ENCODE assay signal across 10 cellular contexts in genomic region chr2:43132523-43133301, GRCh38.
DNase-seq lines count a peak whose midpoint lies in the region; ATAC-seq and TF ChIP-seq lines count a peak whose summit lies in the region.
"Had no signal": no experiment of that assay in that cellular context is flagged by ENCODE, and none has a peak within 500 bp of the region (broad histone marks: within the 10 kb centered on the region; RNA-seq: fewer than 3 reads in every experiment).

No MANE protein-coding gene starts in this region.

- TF ChIP-seq CTCF in RWPE1 (conservative IDR thresholded peaks at IDR 0.05; ENCODE audit: low read depth) (no peak), gastrocnemius medialis (IDR thresholded peaks at IDR 0.05 in 4 of 5, conservative IDR thresholded peaks at IDR 0.05 in 1 of 5) (no peak), HFFc6 (IDR thresholded peaks at IDR 0.05) (no peak)

- H3K4me3 ChIP-seq in H7 (ENCODE audit: insufficient read depth, low read depth, low read length) (no peak overlapping the region), gastrocnemius medialis (no peak overlapping the region)
- H3K4me3 ChIP-seq: dorsolateral prefrontal cortex had no signal

- H3K9me3 ChIP-seq in gastrocnemius medialis = no peaks in the 10 kb centered on the region

- in situ Hi-C loops in gastrocnemius medialis (cut with MboI; ENCODE audit: low sequenced_read_pairs in 4 of 4) = no loop called here

- H3K27me3 Mint-ChIP-seq in HFFc6 (ENCODE audit: insufficient read depth) = peaks cover 8% of the 10 kb centered on the region

- H3K27ac ChIP-seq in RWPE1 (peak overlapping the region; percentile 98), cingulate gyrus (ENCODE audit: low read depth, low read length) (peak overlapping the region; percentile 39), gastrocnemius medialis (peak overlapping the region in 3 of 4 donors; percentile 77 to 88 (median 84))

- peaks cover 29% of the 10 kb centered on the region for H3K4me1 Mint-ChIP-seq in HFFc6 (ENCODE audit: low read depth)

- intact Hi-C loops in gastrocnemius medialis (cut with DNase I; ENCODE audit: low total_unique reads) = loop anchor here (5.0 kb wide), 1 partner anchor 350 kb away; no protein-coding TSS in a partner anchor

- H3K36me3 ChIP-seq in H7 (replicated peaks; ENCODE audit: control insufficient read depth, insufficient read depth, low read length) (no peaks in the 10 kb centered on the region), gastrocnemius medialis (no peaks in the 10 kb centered on the region)

- TF ChIP-seq POLR2A in gastrocnemius medialis (IDR thresholded peaks at IDR 0.05) (no peak), GM18505 (IDR thresholded peaks at IDR 0.05; ENCODE audit: borderline replicate concordance, extremely low read depth, insufficient read depth, insufficient read length) (no peak)

- POLR2A ChIA-PET in RWPE1 (lab: Yijun Ruan, JAX; ENCODE audit: low non-redundant PET) = interaction anchor here (0.5 kb wide), 1 partner anchor 186 kb away, joined by 3 read pairs; no protein-coding TSS in a partner anchor

- no peaks in the 10 kb centered on the region for H3K27me3 ChIP-seq in H7 (ENCODE audit: control insufficient read depth, insufficient read depth, low read length)
- no peaks in the 10 kb centered on the region for H3K27me3 ChIP-seq in gastrocnemius medialis
- H3K27me3 ChIP-seq: dorsolateral prefrontal cortex had no signal

- H3K4me3 Mint-ChIP-seq in HFFc6 = no peak overlapping the region

- ATAC-seq in gastrocnemius medialis (no peak), GM18505 (IDR thresholded peaks at IDR 0.05; ENCODE audit: unreplicated experiment) (no peak)

- no peaks in the 10 kb centered on the region for H3K36me3 Mint-ChIP-seq in HFFc6 (ENCODE audit: low read depth)

- CTCF ChIA-PET in RWPE1 (lab: Yijun Ruan, JAX) = interaction anchor here (0.5 to 0.9 kb wide), 4 partner anchors 26 to 408 kb away, joined by 3 to 5 read pairs (median 3); no protein-coding TSS in a partner anchor

- H3K27ac Mint-ChIP-seq in HFFc6 = no peak overlapping the region

- peaks cover 18 to 33% of the 10 kb centered on the region in 2 donors for H3K4me1 ChIP-seq in gastrocnemius medialis

- no peaks in the 10 kb centered on the region for H3K9me3 Mint-ChIP-seq in HFFc6

- DNase-seq in H7 = peak; percentile 51
- DNase-seq in RWPE1 (ENCODE audit: low spot score) = no peak
- no peak for DNase-seq in gastrocnemius medialis
- no peak for DNase-seq in HFFc6
- DNase-seq in OCI-M1 (lab: John Stamatoyannopoulos, UW) = no peak
- no peak for DNase-seq in ecto neural progenitor cell (ENCODE audit: low spot score)
- DNase-seq: NCI-H1048 had no signal

Comparison
In these comparisons a context has a peak if more than half of its experiments do, and no peak if none do; other contexts are left out.
1. H3K27ac ChIP-seq: peak in every context shown above with its lines; median percentile 98 in RWPE1; 84 in gastrocnemius medialis; 39 in cingulate gyrus.